In genomic region chr11:20157768-20158167, GRCh38 we compare ENCODE assay signal across 20 cellular contexts. TPM values are rescaled to one million over a fixed set of nuclear protein-coding genes. Genes with fewer than 3 reads are reported as not detected.
DNase-seq lines count a peak whose midpoint lies in the region; ATAC-seq and TF ChIP-seq lines count a peak whose summit lies in the region.
"Had no signal": no experiment of that assay in that cellular context is flagged by ENCODE, and none has a peak within 500 bp of the region (broad histone marks: within the 10 kb centered on the region; RNA-seq: fewer than 3 reads in every experiment).

No MANE protein-coding gene starts in this region.

- CTCF ChIA-PET in A673 (lab: Charles Lee) = no interaction called here

- H4K91ac ChIP-seq in neuronal stem cell (ENCODE audit: low read depth, low read length, poor library complexity) = no peak overlapping the region

- peak overlapping the region; percentile 21 for H3K4me2 ChIP-seq in neuronal stem cell (ENCODE audit: insufficient read depth, low read length, poor library complexity, severe bottlenecking)

- no peaks in the 10 kb centered on the region for H3K9me3 ChIP-seq in HUES6 (ENCODE audit: control insufficient read depth, insufficient read depth, low read depth, low read length)
- H3K9me3 ChIP-seq in neuronal stem cell (replicated peaks in 1 of 2; ENCODE audit: control insufficient read depth in 2 of 2, insufficient read depth in 1 of 2, low read depth in 1 of 2, low read length in 2 of 2) = no peaks in the 10 kb centered on the region
- no peaks in the 10 kb centered on the region for H3K9me3 ChIP-seq in lower lobe of right lung
- no peaks in the 10 kb centered on the region for H3K9me3 ChIP-seq in A673 (ENCODE audit: low read depth, low read length, poor library complexity, severe bottlenecking)
- H3K9me3 ChIP-seq: testis had no signal

- H3K27ac ChIP-seq in HUES6 (ENCODE audit: low read depth, low read length) (no peak overlapping the region), neuronal stem cell (replicated peaks; ENCODE audit: low read length) (no peak overlapping the region), lower lobe of right lung (no peak overlapping the region), A673 (ENCODE audit: low read depth, low read length, poor library complexity, severe bottlenecking) (no peak overlapping the region)
- H3K27ac ChIP-seq: gastroesophageal sphincter, testis had no signal

- H3K4me1 Mint-ChIP-seq in activated T-cell treated with anti-CD3 and anti-CD28 coated beads, Interleukin-2, amount 50 U/mL, for 72 hours (ENCODE audit: low read depth) = peaks cover 30% of the 10 kb centered on the region
- H3K4me1 Mint-ChIP-seq in effector memory CD8-positive, alpha-beta T cell (ENCODE audit: low read depth in 2 of 2) = peaks cover 18 to 21% of the 10 kb centered on the region in 2 donors

- H3K4me1 ChIP-seq in HUES6 (ENCODE audit: control insufficient read depth, insufficient read depth, low read length) (peaks cover 42% of the 10 kb centered on the region), neuronal stem cell (ENCODE audit: control insufficient read depth in 2 of 2, insufficient read depth in 1 of 2, low read depth in 1 of 2, low read length in 2 of 2) (peaks cover 0 to 38% of the 10 kb centered on the region in 2 donors), lower lobe of right lung (peaks cover 12% of the 10 kb centered on the region), A673 (ENCODE audit: insufficient read depth, low read length, poor library complexity, severe bottlenecking) (no peaks in the 10 kb centered on the region)

- H2BK15ac ChIP-seq in neuronal stem cell (ENCODE audit: low read length) = no peak overlapping the region

- no peak overlapping the region for H2AFZ ChIP-seq in neuronal stem cell (ENCODE audit: low read length)

- no peak overlapping the region for H4K8ac ChIP-seq in neuronal stem cell (ENCODE audit: low read depth, low read length)

- no CpG with 5 or more reads among the region's 10 CpGs for WGBS in neuronal stem cell (ENCODE audit: extremely low coverage in 2 of 2, insufficient read length in 2 of 2, insufficient replicate concordance in 1 of 2), 2 donors

- peak overlapping the region; percentile 77 to 87 for H3K4me3 Mint-ChIP-seq in activated T-cell treated with anti-CD3 and anti-CD28 coated beads, Interleukin-2, amount 50 U/mL, for 72 hours
- H3K4me3 Mint-ChIP-seq in effector memory CD8-positive, alpha-beta T cell = peak overlapping the region; percentile 75 to 86

- H3K18ac ChIP-seq in neuronal stem cell (ENCODE audit: low read length) = no peak overlapping the region

- no peak overlapping the region for H3K14ac ChIP-seq in neuronal stem cell (ENCODE audit: low read length)

- H3K79me1 ChIP-seq in neuronal stem cell (ENCODE audit: low read depth, low read length) = no peaks in the 10 kb centered on the region

- intact Hi-C loops in lower lobe of right lung (cut with DNase I) (no loop called here), A673 (cut with micrococcal nuclease; ENCODE audit: unreplicated experiment) (no loop called here)

- POLR2A ChIA-PET in A673 (lab: Charles Lee; ENCODE audit: low non-redundant PET) = no interaction called here

- H2AK5ac ChIP-seq in neuronal stem cell (ENCODE audit: low read depth, low read length) = no peak overlapping the region

- no peak overlapping the region for H2BK12ac ChIP-seq in neuronal stem cell (ENCODE audit: low read length)

- peak overlapping the region; percentile 50 for H3K27ac Mint-ChIP-seq in activated T-cell treated with anti-CD3 and anti-CD28 coated beads, Interleukin-2, amount 50 U/mL, for 72 hours
- no peak overlapping the region for H3K27ac Mint-ChIP-seq in effector memory CD8-positive, alpha-beta T cell
- H3K27ac Mint-ChIP-seq: CD14-positive monocyte, mesothelial cell of epicardium had no signal

- no peak for ATAC-seq in activated T-cell treated with anti-CD3 and anti-CD28 coated beads, Interleukin-2, amount 50 U/mL, for 72 hours (replicated peaks in 1 of 2)
- no peak for ATAC-seq in effector memory CD8-positive, alpha-beta T cell (replicated peaks)
- ATAC-seq in lower lobe of right lung (no peak), HG03571 (IDR thresholded peaks at IDR 0.05; ENCODE audit: unreplicated experiment) (no peak)
- ATAC-seq: gastroesophageal sphincter had no signal

- peaks cover 2 to 5% of the 10 kb centered on the region in 2 donors for H3K36me3 Mint-ChIP-seq in activated T-cell treated with anti-CD3 and anti-CD28 coated beads, Interleukin-2, amount 50 U/mL, for 72 hours (ENCODE audit: insufficient read depth in 2 of 2)
- H3K36me3 Mint-ChIP-seq in effector memory CD8-positive, alpha-beta T cell (ENCODE audit: insufficient read depth) = peaks cover 23% of the 10 kb centered on the region
- H3K36me3 Mint-ChIP-seq: mesothelial cell of epicardium had no signal

- H3K4me3 ChIP-seq in HUES6 (ENCODE audit: low read depth, low read length) = 0 out of 2 replicates have a peak overlapping the region, but pooled peaks have one; percentile 17
- H3K4me3 ChIP-seq in neuronal stem cell (ENCODE audit: low read length in 2 of 2) = no peak overlapping the region
- no peak overlapping the region for H3K4me3 ChIP-seq in lower lobe of right lung
- no peak overlapping the region for H3K4me3 ChIP-seq in A673 (ENCODE audit: low read depth, low read length, poor library complexity, severe bottlenecking)

- no peaks in the 10 kb centered on the region for H3K9me3 Mint-ChIP-seq in activated T-cell treated with anti-CD3 and anti-CD28 coated beads, Interleukin-2, amount 50 U/mL, for 72 hours
- peaks cover 4 to 16% of the 10 kb centered on the region in 2 donors for H3K9me3 Mint-ChIP-seq in effector memory CD8-positive, alpha-beta T cell
- H3K9me3 Mint-ChIP-seq: mesothelial cell of epicardium had no signal

- TF ChIP-seq CTCF in lower lobe of right lung (IDR thresholded peaks at IDR 0.05) (no peak), A673 (conservative IDR thresholded peaks at IDR 0.05; ENCODE audit: low read depth, low read length) (no peak)

- BruUV-seq in A673 (replicated peaks; lab: Mats Ljungman, UMichigan) = no TSS peak

- H3K27me3 ChIP-seq in HUES6 (ENCODE audit: control insufficient read depth, insufficient read depth, low read length) (peaks cover 94% of the 10 kb centered on the region), neuronal stem cell (ENCODE audit: control insufficient read depth in 3 of 3, insufficient read depth in 3 of 3, low read depth in 1 of 3, low read length in 3 of 3) (peaks cover 17 to 100% (median 39%) of the 10 kb centered on the region in 3 experiments), lower lobe of right lung (ENCODE audit: low read depth) (peaks cover 94% of the 10 kb centered on the region), A673 (replicated peaks; ENCODE audit: insufficient read depth, low read depth, low read length, poor library complexity) (peaks cover 84% of the 10 kb centered on the region)
- H3K27me3 ChIP-seq: testis had no signal

- no peak overlapping the region for H2BK120ac ChIP-seq in neuronal stem cell (ENCODE audit: low read depth, low read length)

- no peak overlapping the region for H3K9ac ChIP-seq in HUES6 (ENCODE audit: low read length)
- H3K9ac ChIP-seq in neuronal stem cell (ENCODE audit: low read depth, low read length, poor library complexity) = no peak overlapping the region

- H3K23ac ChIP-seq in neuronal stem cell (ENCODE audit: low read depth, low read length, poor library complexity) = no peak overlapping the region

- H3K4ac ChIP-seq in neuronal stem cell (ENCODE audit: low read length) = no peak overlapping the region

- H3K36me3 ChIP-seq in HUES6 (ENCODE audit: control insufficient read depth, insufficient read depth, low read length) = no peaks in the 10 kb centered on the region
- no peaks in the 10 kb centered on the region for H3K36me3 ChIP-seq in neuronal stem cell (replicated peaks in 1 of 2; ENCODE audit: control insufficient read depth in 2 of 2, insufficient read depth in 2 of 2, low read length in 2 of 2)
- H3K36me3 ChIP-seq in lower lobe of right lung = no peaks in the 10 kb centered on the region
- H3K36me3 ChIP-seq in A673 (ENCODE audit: insufficient read depth, low read length, poor library complexity, severe bottlenecking) = no peaks in the 10 kb centered on the region
- H3K36me3 ChIP-seq: gastroesophageal sphincter had no signal

- H3K27me3 Mint-ChIP-seq in activated T-cell treated with anti-CD3 and anti-CD28 coated beads, Interleukin-2, amount 50 U/mL, for 72 hours (ENCODE audit: low read depth) = peaks cover 72% of the 10 kb centered on the region
- peaks cover 70 to 85% of the 10 kb centered on the region in 2 donors for H3K27me3 Mint-ChIP-seq in effector memory CD8-positive, alpha-beta T cell

- H2BK5ac ChIP-seq in neuronal stem cell (ENCODE audit: low read length) = no peak overlapping the region

- no peak for DNase-seq in activated T-cell treated with anti-CD3 and anti-CD28 coated beads, Interleukin-2, amount 50 U/mL, for 72 hours
- DNase-seq in activated T-cell treated with anti-CD3 and anti-CD28 coated beads, Interleukin-2, amount 50 U/mL, for 48 hours = no peak
- DNase-seq in effector memory CD8-positive, alpha-beta T cell = no peak
- DNase-seq in neuronal stem cell (ENCODE audit: low spot score) (peak; percentile 65), lower lobe of right lung (no peak), A673 (ENCODE audit: low spot score) (no peak)
- DNase-seq: activated T-cell treated with anti-CD3 and anti-CD28 coated beads, Interleukin-2, amount 50 U/mL, for 1 hour; amniotic stem cell; DMS79 treated with DMSO at 0.1 percent for 48 hours; NCI-H1105; occipital lobe; stimulated activated CD4-positive, alpha-beta T cell treated with anti-CD3 and anti-CD28 coated beads, Interleukin-12 subunit alpha, Interleukin-12 subunit beta, amount 100 ng/mL, for 4 hours; testis had no signal

RNA-seq across cellular contexts. Expression of gene DBX1, which starts 2.5 kb away (rescaled TPM):
- total RNA-seq in activated T-cell treated with anti-CD3 and anti-CD28 coated beads, Interleukin-2, amount 50 U/mL, for 72 hours = not detected
- polyA plus RNA-seq in neuronal stem cell (2013, experiment 1 of 2) = 0.39 TPM
- polyA plus RNA-seq in neuronal stem cell (2013, experiment 2 of 2) = 0.43 TPM
- total RNA-seq in lower lobe of right lung = not detected
- not detected in 2 replicates for total RNA-seq in A673 (2021)
- total RNA-seq: cardiac septum, esophagus mucosa, gastroesophageal sphincter, mesothelial cell of epicardium, occipital lobe, testis had no signal
- polyA plus RNA-seq: CD14-positive monocyte had no signal
